In genomic region chr17:44384281-44384822, GRCh38 we compare ENCODE assay signal across 12 cellular contexts. TPM values are rescaled to one million over a fixed set of nuclear protein-coding genes. Genes with fewer than 3 reads are reported as not detected.
DNase-seq lines count a peak whose midpoint lies in the region; ATAC-seq, FAIRE-seq and TF ChIP-seq lines count a peak whose summit lies in the region.
"Had no signal": no experiment of that assay in that cellular context is flagged by ENCODE, and none has a peak within 500 bp of the region (broad histone marks: within the 10 kb centered on the region; RNA-seq: fewer than 3 reads in every experiment).

No MANE protein-coding gene starts in this region.

- no peaks in the 10 kb centered on the region for H3K9me3 Mint-ChIP-seq in activated naive CD8-positive, alpha-beta T cell (ENCODE audit: low read depth)
- H3K9me3 Mint-ChIP-seq in activated naive CD8-positive, alpha-beta T cell treated with anti-CD3 and anti-CD28 coated beads, Interleukin-2, amount 50 U/mL, for 24 hours, result no peaks in the 10 kb centered on the region
- H3K9me3 Mint-ChIP-seq in astrocyte (ENCODE audit: unreplicated experiment), result peaks cover under 1% of the 10 kb centered on the region
- no peaks in the 10 kb centered on the region for H3K9me3 Mint-ChIP-seq in memory B cell

- no peak for TF ChIP-seq CTCF in astrocyte (IDR thresholded peaks at IDR 0.05; ENCODE audit: insufficient read depth, low read depth, low read length)
- TF ChIP-seq CTCF in upper lobe of left lung (IDR thresholded peaks at IDR 0.05), result no peak

- H3K4me1 ChIP-seq in astrocyte (ENCODE audit: insufficient read depth, low read length) (peaks cover 3% of the 10 kb centered on the region), upper lobe of left lung (peaks cover 16 to 22% (median 19%) of the 10 kb centered on the region in 4 donors)
- H3K4me1 ChIP-seq: BE2C had no signal

- H3K4me3 ChIP-seq in astrocyte (ENCODE audit: insufficient read depth, low read depth, low read length) (no peak overlapping the region), upper lobe of left lung (peak overlapping the region in 3 of 4 donors; percentile 43 to 57 (median 50))

- ATAC-seq in activated naive CD8-positive, alpha-beta T cell treated with anti-CD3 and anti-CD28 coated beads, Interleukin-2, amount 50 U/mL, for 24 hours, result no peak
- ATAC-seq in memory B cell (ENCODE audit: low read depth) (no peak), upper lobe of left lung (ENCODE audit: low FRiP score in 2 of 2) (peak in 1 of 2 donors; percentile 3), HG03196 (IDR thresholded peaks at IDR 0.05; ENCODE audit: unreplicated experiment) (no peak)

- TF ChIP-seq POLR2A in upper lobe of left lung (IDR thresholded peaks at IDR 0.05), result no peak

- no peak overlapping the region for H3K27ac Mint-ChIP-seq in activated naive CD8-positive, alpha-beta T cell
- H3K27ac Mint-ChIP-seq in activated naive CD8-positive, alpha-beta T cell treated with anti-CD3 and anti-CD28 coated beads, Interleukin-2, amount 50 U/mL, for 24 hours, result no peak overlapping the region
- H3K27ac Mint-ChIP-seq in astrocyte (ENCODE audit: unreplicated experiment) (no peak overlapping the region), memory B cell (no peak overlapping the region)

- no peak overlapping the region for H3K27ac ChIP-seq in astrocyte (ENCODE audit: low read depth, low read length)
- H3K27ac ChIP-seq in upper lobe of left lung, result no peak overlapping the region

- H3K9ac ChIP-seq in astrocyte (ENCODE audit: low read length), result no peak overlapping the region

- no peak for TF ChIP-seq EP300 in upper lobe of left lung (IDR thresholded peaks at IDR 0.05)

- peaks cover 15% of the 10 kb centered on the region for H3K4me1 Mint-ChIP-seq in activated naive CD8-positive, alpha-beta T cell (ENCODE audit: low read depth)
- peaks cover 9% of the 10 kb centered on the region for H3K4me1 Mint-ChIP-seq in activated naive CD8-positive, alpha-beta T cell treated with anti-CD3 and anti-CD28 coated beads, Interleukin-2, amount 50 U/mL, for 24 hours
- H3K4me1 Mint-ChIP-seq in astrocyte (ENCODE audit: low read depth, unreplicated experiment), result no peaks in the 10 kb centered on the region
- peaks cover 5% of the 10 kb centered on the region for H3K4me1 Mint-ChIP-seq in memory B cell

- H3K27me3 Mint-ChIP-seq in activated naive CD8-positive, alpha-beta T cell, result peaks cover 7% of the 10 kb centered on the region
- peaks cover 25% of the 10 kb centered on the region for H3K27me3 Mint-ChIP-seq in activated naive CD8-positive, alpha-beta T cell treated with anti-CD3 and anti-CD28 coated beads, Interleukin-2, amount 50 U/mL, for 24 hours
- H3K27me3 Mint-ChIP-seq in astrocyte (ENCODE audit: low read depth, unreplicated experiment) (peaks cover 34% of the 10 kb centered on the region), memory B cell (peaks cover 19% of the 10 kb centered on the region)

- 49 to 68% methylated on average over 12 to 23 of the region's 29 CpGs for WGBS in upper lobe of left lung, 2 donors

- no peak for FAIRE-seq in astrocyte (lab: Jason Lieb, UNC)

- H3K79me2 ChIP-seq in astrocyte (ENCODE audit: insufficient read depth, low read length), result no peaks in the 10 kb centered on the region

- H3K27me3 ChIP-seq in astrocyte (ENCODE audit: insufficient read depth, low read length) (peaks cover 36% of the 10 kb centered on the region), upper lobe of left lung (peaks cover 0 to 5% (median 2%) of the 10 kb centered on the region in 4 donors)
- H3K27me3 ChIP-seq: BE2C had no signal

- DNase-seq in activated naive CD8-positive, alpha-beta T cell treated with anti-CD3 and anti-CD28 coated beads, Interleukin-2, amount 50 U/mL, for 24 hours, result no peak
- DNase-seq in astrocyte (ENCODE audit: low read depth) (no peak), memory B cell (ENCODE audit: low spot score in 2 of 2) (no peak), upper lobe of left lung (no peak), NCI-H446 treated with DMSO at 0.1 percent for 48 hours (lab: John Stamatoyannopoulos, UW) (no peak), DMS 273 treated with DMSO at 0.1 percent for 48 hours (lab: John Stamatoyannopoulos, UW) (no peak)
- DNase-seq: NCI-H187 treated with DMSO at 0.1 percent for 48 hours; stimulated activated CD4-positive, alpha-beta T cell treated with anti-CD3 and anti-CD28 coated beads, Interleukin-4, amount 100 ng/mL, for 24 hours had no signal

- H3K4me3 Mint-ChIP-seq in activated naive CD8-positive, alpha-beta T cell, result peak overlapping the region; percentile 76
- no peak overlapping the region for H3K4me3 Mint-ChIP-seq in activated naive CD8-positive, alpha-beta T cell treated with anti-CD3 and anti-CD28 coated beads, Interleukin-2, amount 50 U/mL, for 24 hours
- H3K4me3 Mint-ChIP-seq in astrocyte (ENCODE audit: unreplicated experiment) (peak overlapping the region; percentile 60), memory B cell (peak overlapping the region; percentile 51)

- no peaks in the 10 kb centered on the region for H3K36me3 ChIP-seq in astrocyte (ENCODE audit: insufficient read depth, low read length)
- no peaks in the 10 kb centered on the region for H3K36me3 ChIP-seq in upper lobe of left lung
- H3K36me3 ChIP-seq: BE2C had no signal

- H3K9me3 ChIP-seq in astrocyte (ENCODE audit: insufficient read depth, low read depth, low read length), result no peaks in the 10 kb centered on the region
- H3K9me3 ChIP-seq in upper lobe of left lung, result no peaks in the 10 kb centered on the region
- H3K9me3 ChIP-seq: BE2C had no signal

- peak overlapping the region; percentile 58 for H2AFZ ChIP-seq in astrocyte (ENCODE audit: low read depth, low read length)

- H3K36me3 Mint-ChIP-seq in activated naive CD8-positive, alpha-beta T cell, result no peaks in the 10 kb centered on the region
- no peaks in the 10 kb centered on the region for H3K36me3 Mint-ChIP-seq in activated naive CD8-positive, alpha-beta T cell treated with anti-CD3 and anti-CD28 coated beads, Interleukin-2, amount 50 U/mL, for 24 hours (ENCODE audit: low read depth)
- no peaks in the 10 kb centered on the region for H3K36me3 Mint-ChIP-seq in astrocyte (ENCODE audit: low read depth, unreplicated experiment)
- H3K36me3 Mint-ChIP-seq in memory B cell, result no peaks in the 10 kb centered on the region

- H3K4me2 ChIP-seq in astrocyte (ENCODE audit: low read length), result peak overlapping the region; percentile 87

- no peaks in the 10 kb centered on the region for H4K20me1 ChIP-seq in astrocyte (ENCODE audit: insufficient read depth, low read length)

RNA-seq across cellular contexts. Expression of gene ITGA2B, which starts 5.1 kb away (rescaled TPM):
- total RNA-seq in astrocyte (0.31 and 0.68 TPM in 2 replicates), upper lobe of left lung (10 to 100 TPM in 3 of 6 donors, 1 to 10 TPM in 3; 3.0 to 18.1 (median 7.5) TPM)
- total RNA-seq: SK-MEL-5 had no signal

RNA-seq across cellular contexts. Expression of gene FAM171A2, which starts 20.7 kb away (rescaled TPM):
- total RNA-seq in astrocyte (18.2 and 22.8 TPM in 2 replicates), upper lobe of left lung (1 to 10 TPM in 2 of 6 donors, under 1 TPM in 3, not detected in 1; 0.61 to 4.6 (median 0.98) TPM)

RNA-seq across cellular contexts. Expression of gene GRN, which starts 39.2 kb away (rescaled TPM):
- total RNA-seq in astrocyte (327 and 338 TPM in 2 replicates), upper lobe of left lung (1,000 to 10,000 TPM in 4 of 6 donors, 100 to 1,000 TPM in 2; 439 to 1,887 (median 1,220) TPM)

RNA-seq across cellular contexts. Expression of gene SLC25A39, which starts 59.7 kb away (rescaled TPM):
- 80.6 and 80.9 TPM in 2 replicates for total RNA-seq in astrocyte
- total RNA-seq in upper lobe of left lung, result 100 to 1,000 TPM in 3 of 6 donors, 10 to 100 TPM in 3; 56.8 to 144 (median 98.6) TPM
